16 cellular contexts compared by ENCODE assay signal in genomic region chr1:44870096-44870495, GRCh38. TPM values are rescaled to one million over a fixed set of nuclear protein-coding genes. Genes with fewer than 3 reads are reported as not detected.
DNase-seq lines count a peak whose midpoint lies in the region; ATAC-seq and TF ChIP-seq lines count a peak whose summit lies in the region.
"Had no signal": no experiment of that assay in that cellular context is flagged by ENCODE, and none has a peak within 500 bp of the region (broad histone marks: within the 10 kb centered on the region; RNA-seq: fewer than 3 reads in every experiment).

No MANE protein-coding gene starts in this region.

- no peak for ATAC-seq in activated naive CD8-positive, alpha-beta T cell treated with anti-CD3 and anti-CD28 coated beads, Interleukin-2, amount 10 ng/mL, durations not matched to agents 7 days and 5 days (ENCODE audit: low read depth)
- ATAC-seq in activated naive CD8-positive, alpha-beta T cell treated with anti-CD3 and anti-CD28 coated beads, Interleukin-2, amount 50 U/mL, for 24 hours: no peak
- ATAC-seq in omental fat pad (ENCODE audit: low FRiP score): no peak
- ATAC-seq: GM12878 had no signal

- no peak overlapping the region for H3K4me3 Mint-ChIP-seq in activated naive CD8-positive, alpha-beta T cell treated with anti-CD3 and anti-CD28 coated beads, Interleukin-2, amount 10 ng/mL, durations not matched to agents 7 days and 5 days
- no peak overlapping the region for H3K4me3 Mint-ChIP-seq in activated naive CD8-positive, alpha-beta T cell treated with anti-CD3 and anti-CD28 coated beads, Interleukin-2, amount 50 U/mL, for 24 hours
- H3K4me3 Mint-ChIP-seq in neural crest cell (no peak overlapping the region), type B pancreatic cell (no peak overlapping the region)

- peaks cover 34% of the 10 kb centered on the region for H3K36me3 Mint-ChIP-seq in activated naive CD8-positive, alpha-beta T cell treated with anti-CD3 and anti-CD28 coated beads, Interleukin-2, amount 10 ng/mL, durations not matched to agents 7 days and 5 days
- peaks cover 31% of the 10 kb centered on the region for H3K36me3 Mint-ChIP-seq in activated naive CD8-positive, alpha-beta T cell treated with anti-CD3 and anti-CD28 coated beads, Interleukin-2, amount 50 U/mL, for 24 hours (ENCODE audit: low read depth)
- peaks cover 27% of the 10 kb centered on the region for H3K36me3 Mint-ChIP-seq in neural crest cell (ENCODE audit: low read depth)
- H3K36me3 Mint-ChIP-seq in type B pancreatic cell: peaks cover 29% of the 10 kb centered on the region

- peak overlapping the region; percentile 59 for H3K27ac Mint-ChIP-seq in activated naive CD8-positive, alpha-beta T cell treated with anti-CD3 and anti-CD28 coated beads, Interleukin-2, amount 10 ng/mL, durations not matched to agents 7 days and 5 days
- no peak overlapping the region for H3K27ac Mint-ChIP-seq in activated naive CD8-positive, alpha-beta T cell treated with anti-CD3 and anti-CD28 coated beads, Interleukin-2, amount 50 U/mL, for 24 hours
- H3K27ac Mint-ChIP-seq in neural crest cell (ENCODE audit: unreplicated experiment): peak overlapping the region; percentile 27
- H3K27ac Mint-ChIP-seq in type B pancreatic cell: peak overlapping the region; percentile 2

- H3K9me3 Mint-ChIP-seq in activated naive CD8-positive, alpha-beta T cell treated with anti-CD3 and anti-CD28 coated beads, Interleukin-2, amount 10 ng/mL, durations not matched to agents 7 days and 5 days: no peaks in the 10 kb centered on the region
- H3K9me3 Mint-ChIP-seq in activated naive CD8-positive, alpha-beta T cell treated with anti-CD3 and anti-CD28 coated beads, Interleukin-2, amount 50 U/mL, for 24 hours: no peaks in the 10 kb centered on the region
- no peaks in the 10 kb centered on the region for H3K9me3 Mint-ChIP-seq in neural crest cell
- no peaks in the 10 kb centered on the region for H3K9me3 Mint-ChIP-seq in type B pancreatic cell

- DNase-seq in activated naive CD8-positive, alpha-beta T cell treated with anti-CD3 and anti-CD28 coated beads, Interleukin-2, amount 10 ng/mL, durations not matched to agents 7 days and 5 days: no peak
- DNase-seq in activated naive CD8-positive, alpha-beta T cell treated with anti-CD3 and anti-CD28 coated beads, Interleukin-2, amount 50 U/mL, for 24 hours: no peak
- DNase-seq in neural crest cell (ENCODE audit: low read depth, low spot score) (no peak), type B pancreatic cell (ENCODE audit: extremely low spot score, unreplicated experiment) (no peak), NCI-H1417 (lab: John Stamatoyannopoulos, UW) (no peak), omental fat pad (ENCODE audit: low spot score) (no peak), NCI-H82 (lab: John Stamatoyannopoulos, UW) (no peak)
- DNase-seq: ACHN; CD4-positive, CD25-positive, alpha-beta regulatory T cell; DMS53; GM23248; H7 had no signal

- peaks cover 2% of the 10 kb centered on the region for H3K4me1 Mint-ChIP-seq in activated naive CD8-positive, alpha-beta T cell treated with anti-CD3 and anti-CD28 coated beads, Interleukin-2, amount 10 ng/mL, durations not matched to agents 7 days and 5 days
- no peaks in the 10 kb centered on the region for H3K4me1 Mint-ChIP-seq in activated naive CD8-positive, alpha-beta T cell treated with anti-CD3 and anti-CD28 coated beads, Interleukin-2, amount 50 U/mL, for 24 hours
- H3K4me1 Mint-ChIP-seq in neural crest cell: no peaks in the 10 kb centered on the region
- H3K4me1 Mint-ChIP-seq in type B pancreatic cell (ENCODE audit: unreplicated experiment): no peaks in the 10 kb centered on the region

- peak overlapping the region; percentile 69; the same call in 1 of the 2 replicates for H3K27ac ChIP-seq in VCaP
- H3K27ac ChIP-seq: BLaER1 treated with 17β-estradiol and CSF1 and Interleukin-3, amounts not matched to agents 10 nM and 100 nM; GM23248 had no signal

- TF ChIP-seq CTCF in VCaP (conservative IDR thresholded peaks at IDR 0.05): no peak
- TF ChIP-seq CTCF in neural crest cell (conservative IDR thresholded peaks at IDR 0.05): no peak
- TF ChIP-seq CTCF in type B pancreatic cell (conservative IDR thresholded peaks at IDR 0.05): no peak
- TF ChIP-seq CTCF in omental fat pad (IDR thresholded peaks at IDR 0.05): no peak

- no peaks in the 10 kb centered on the region for H3K27me3 Mint-ChIP-seq in activated naive CD8-positive, alpha-beta T cell treated with anti-CD3 and anti-CD28 coated beads, Interleukin-2, amount 10 ng/mL, durations not matched to agents 7 days and 5 days
- no peaks in the 10 kb centered on the region for H3K27me3 Mint-ChIP-seq in activated naive CD8-positive, alpha-beta T cell treated with anti-CD3 and anti-CD28 coated beads, Interleukin-2, amount 50 U/mL, for 24 hours
- H3K27me3 Mint-ChIP-seq in neural crest cell (ENCODE audit: low read depth): no peaks in the 10 kb centered on the region
- H3K27me3 Mint-ChIP-seq in type B pancreatic cell: no peaks in the 10 kb centered on the region
- H3K27me3 Mint-ChIP-seq: CD4-positive, CD25-positive, alpha-beta regulatory T cell had no signal

- POLR2A ChIA-PET in activated naive CD8-positive, alpha-beta T cell treated with anti-CD3 and anti-CD28 coated beads, Interleukin-2, amount 10 ng/mL, durations not matched to agents 7 days and 5 days (lab: Charles Lee): interaction anchor here (0.6 kb wide), 1 partner anchor 138 kb away, joined by 4 read pairs; no protein-coding TSS in a partner anchor

RNA-seq across cellular contexts. Expression of gene PTCH2, which starts 27.0 kb away (rescaled TPM):
- 1 to 10 TPM; 1.0 to 1.6 TPM for total RNA-seq in activated naive CD8-positive, alpha-beta T cell treated with anti-CD3 and anti-CD28 coated beads, Interleukin-2, amount 10 ng/mL, durations not matched to agents 7 days and 5 days
- 1.4 and 2.0 TPM in 2 replicates for total RNA-seq in neural crest cell
- total RNA-seq in type B pancreatic cell (ENCODE audit: low replicate concordance): 1.6 and 3.4 TPM in 2 replicates
- under 1 TPM; 0.09 to 0.63 (median 0.43) TPM for total RNA-seq in omental fat pad
- total RNA-seq: A172 had no signal
